Comparison of ENCODE assay signal across 14 cellular contexts in the genomic region with DNA sequence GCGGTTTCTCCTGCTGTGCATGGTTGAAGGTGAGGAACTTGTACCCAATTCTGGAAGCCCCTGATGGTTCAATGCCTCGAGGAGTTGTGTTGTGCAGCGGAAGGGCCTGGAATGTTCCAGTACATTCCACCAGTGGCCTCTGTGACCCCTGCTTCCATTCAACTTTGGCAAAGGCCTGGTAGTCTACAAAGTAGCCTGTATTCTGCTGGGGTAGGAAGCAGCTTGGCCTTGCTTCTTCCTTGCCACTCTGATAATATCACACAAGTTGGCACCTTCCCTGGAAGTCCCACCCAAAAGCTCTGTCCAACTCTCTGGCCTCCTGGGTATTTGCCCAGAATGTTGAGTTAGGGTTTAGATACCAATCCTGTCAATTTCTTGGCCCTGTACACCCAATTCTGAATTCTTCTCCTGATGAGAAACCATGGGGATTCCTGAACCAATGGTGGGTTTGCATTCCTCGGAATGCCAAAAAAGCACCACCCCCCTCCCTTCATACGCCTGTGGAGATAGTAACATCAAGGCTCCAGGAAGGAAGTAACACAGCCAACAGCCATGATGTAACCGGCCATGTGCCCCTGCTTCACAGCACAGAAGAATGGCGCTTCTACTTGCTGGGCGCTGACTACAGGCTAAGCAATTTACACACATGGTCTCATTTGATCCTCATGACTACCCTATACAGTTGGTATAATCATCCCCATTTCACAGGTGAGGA. TPM values are rescaled to one million over a fixed set of nuclear protein-coding genes. Genes with fewer than 3 reads are reported as not detected.
DNase-seq lines count a peak whose midpoint lies in the region; ATAC-seq and TF ChIP-seq lines count a peak whose summit lies in the region.
"Had no signal": no experiment of that assay in that cellular context is flagged by ENCODE, and none has a peak within 500 bp of the region (broad histone marks: within the 10 kb centered on the region; RNA-seq: fewer than 3 reads in every experiment).

No MANE protein-coding gene starts in this region.

- H3K4me1 ChIP-seq in Loucy (ENCODE audit: insufficient read depth, low read length, poor library complexity, severe bottlenecking) (peaks cover 14% of the 10 kb centered on the region), left lung (peaks cover 17 to 19% of the 10 kb centered on the region in 2 donors), stomach smooth muscle (ENCODE audit: control insufficient read depth, insufficient read depth, low read length) (peaks cover 35% of the 10 kb centered on the region)
- H3K4me1 ChIP-seq: gastrocnemius medialis had no signal

- no peaks in the 10 kb centered on the region for H3F3A ChIP-seq in Loucy (ENCODE audit: low read depth)

- H3K4me2 ChIP-seq in Loucy (ENCODE audit: low read depth, low read length, poor library complexity, severe bottlenecking): no peak overlapping the region

- no peaks in the 10 kb centered on the region for H3K79me2 ChIP-seq in Loucy (ENCODE audit: insufficient read depth, low read length)

- H2AFZ ChIP-seq in Loucy (ENCODE audit: low read length): peak overlapping the region; percentile 35; the same call in 1 of the 2 replicates

- H3K27me3 ChIP-seq in Loucy (ENCODE audit: insufficient read depth, low read length, poor library complexity, severe bottlenecking) (no peaks in the 10 kb centered on the region), left lung (no peaks in the 10 kb centered on the region), stomach smooth muscle (ENCODE audit: control insufficient read depth in 1 of 2, insufficient read depth in 2 of 2, low read length in 2 of 2) (no peaks in the 10 kb centered on the region)
- H3K27me3 ChIP-seq: gastrocnemius medialis had no signal

- H3K4me3 ChIP-seq in Loucy (ENCODE audit: low read length, poor library complexity, severe bottlenecking) (no peak overlapping the region), left lung (no peak overlapping the region), stomach smooth muscle (ENCODE audit: low read length in 2 of 2) (peak overlapping the region in 1 of 2 donors; percentile 15)
- H3K4me3 ChIP-seq: gastrocnemius medialis had no signal

- peak; percentile 58 for DNase-seq in ecto neural progenitor cell (ENCODE audit: low spot score)
- DNase-seq in left lung: no peak
- DNase-seq in NOMO-1 treated with DMSO at 0.1 percent for 48 hours (lab: John Stamatoyannopoulos, UW; ENCODE audit: unreplicated experiment): no peak
- DNase-seq in activated CD4-positive, CD25-positive, alpha-beta regulatory T cell (lab: John Stamatoyannopoulos, UW): no peak
- DNase-seq in epidermal melanocyte (ENCODE audit: insufficient read length, low spot score): no peak
- DNase-seq: CD4-positive, CD25-positive, alpha-beta regulatory T cell; gastrocnemius medialis; NCI-H1105; NCI-H510A had no signal

- intact Hi-C loops in left lung (cut with DNase I): loop anchor here in 1 of 2 donors (5.0 kb wide), 1 partner anchor 68 kb away; a partner anchor contains a TSS

- no peaks in the 10 kb centered on the region for H3K9me2 ChIP-seq in Loucy (replicated peaks; ENCODE audit: low read depth, low read length)

- H3K9ac ChIP-seq in Loucy (ENCODE audit: low read depth, low read length, poor library complexity, severe bottlenecking) (no peak overlapping the region), stomach smooth muscle (ENCODE audit: low read length in 2 of 2) (no peak overlapping the region)

- no peak for ATAC-seq in left lung
- no peak for ATAC-seq in HG02852 (IDR thresholded peaks at IDR 0.05; ENCODE audit: unreplicated experiment)
- ATAC-seq: HCT116 had no signal

- H3K36me3 ChIP-seq in Loucy (ENCODE audit: insufficient read depth, low read length) (no peaks in the 10 kb centered on the region), left lung (no peaks in the 10 kb centered on the region), stomach smooth muscle (ENCODE audit: control insufficient read depth in 2 of 2, insufficient read depth in 2 of 2, low read length in 2 of 2) (no peaks in the 10 kb centered on the region)
- H3K36me3 ChIP-seq: gastrocnemius medialis had no signal

- H3K9me3 ChIP-seq in Loucy (ENCODE audit: insufficient read depth, low read depth, low read length) (no peaks in the 10 kb centered on the region), left lung (no peaks in the 10 kb centered on the region), stomach smooth muscle (ENCODE audit: control insufficient read depth in 2 of 2, low read length in 2 of 2) (no peaks in the 10 kb centered on the region)
- H3K9me3 ChIP-seq: gastrocnemius medialis had no signal

- TF ChIP-seq CTCF in Loucy (conservative IDR thresholded peaks at IDR 0.05; ENCODE audit: low read length) (no peak), left lung (IDR thresholded peaks at IDR 0.05) (no peak)

- peak overlapping the region; percentile 21 to 43 for H3K27ac ChIP-seq in left lung
- peak overlapping the region; percentile 88 for H3K27ac ChIP-seq in stomach smooth muscle (ENCODE audit: low read length)
- H3K27ac ChIP-seq: RWPE1 had no signal

- H4K20me1 ChIP-seq in Loucy (ENCODE audit: insufficient read depth, low read length, poor library complexity, severe bottlenecking): no peaks in the 10 kb centered on the region

RNA-seq across cellular contexts. Expression of a gene that starts 11.8 kb away (rescaled TPM):
- total RNA-seq in left lung: 10 to 100 TPM; 11.9 to 13.4 TPM

RNA-seq across cellular contexts. Expression of a gene that starts 12.8 kb away (rescaled TPM):
- 10 to 100 TPM; 51.3 to 55.4 TPM for total RNA-seq in left lung
